26 cellular contexts compared by ENCODE assay signal in genomic region chr1:228540161-228540917, GRCh38.
"Had no signal": no experiment of that assay in that cellular context is flagged by ENCODE, and none has a peak within 500 bp of the region (broad histone marks: within the 10 kb centered on the region; RNA-seq: fewer than 3 reads in every experiment).

No MANE protein-coding gene starts in this region.

- H3K4me1 Mint-ChIP-seq: activated CD4-positive, alpha-beta memory T cell treated with anti-CD3 and anti-CD28 coated beads, Interleukin-2, amount 10 ng/mL, durations not matched to agents 7 days and 5 days; activated CD4-positive, alpha-beta T cell treated with anti-CD3 and anti-CD28 coated beads for 36 hours; activated naive CD4-positive, alpha-beta T cell treated with anti-CD3 and anti-CD28 coated beads, Interleukin-2, amount 10 ng/mL, durations not matched to agents 7 days and 5 days; activated naive CD8-positive, alpha-beta T cell treated with anti-CD3 and anti-CD28 coated beads for 36 hours; T-cell had no signal

- H3K36me3 ChIP-seq: brain microvascular endothelial cell, cardiac muscle cell, MG63 had no signal

- H3K4me3 ChIP-seq: cardiac muscle cell, MG63, SK-N-MC had no signal

- H3K27me3 Mint-ChIP-seq: activated CD4-positive, alpha-beta memory T cell treated with anti-CD3 and anti-CD28 coated beads, Interleukin-2, amount 10 ng/mL, durations not matched to agents 7 days and 5 days had no signal

- H3K27me3 ChIP-seq: brain microvascular endothelial cell, cardiac muscle cell had no signal

- DNase-seq: activated CD4-positive, alpha-beta memory T cell treated with anti-CD3 and anti-CD28 coated beads, Interleukin-2, amount 10 ng/mL, durations not matched to agents 7 days and 5 days; activated CD4-positive, alpha-beta T cell treated with anti-CD3 and anti-CD28 coated beads for 36 hours; activated CD4-positive, alpha-beta T cell treated with anti-CD3 and anti-CD28 coated beads, Interleukin-2, amount 50 U/mL, for 1 hour; activated CD4-positive, CD25-positive, alpha-beta regulatory T cell; activated gamma-delta T cell treated with Interleukin-2 at 50 U/mL for 16 hours; activated naive CD4-positive, alpha-beta T cell treated with anti-CD3 and anti-CD28 coated beads, Interleukin-2, amount 10 ng/mL, durations not matched to agents 7 days and 5 days; activated naive CD8-positive, alpha-beta T cell treated with anti-CD3 and anti-CD28 coated beads for 36 hours; activated T-cell treated with anti-CD3 and anti-CD28 coated beads for 4 hours; activated T-cell treated with anti-CD3 and anti-CD28 coated beads, Interleukin-2, amount 50 U/mL, for 72 hours; brain microvascular endothelial cell; MG63; MV-4-11; NCI-H1092 treated with DMSO at 0.1 percent for 48 hours; NCI-H1417 treated with DMSO at 0.1 percent for 48 hours; NCI-H1694; NCI-H2029; NCI-H345; NCI-H510A; NCI-H526 treated with DMSO at 0.1 percent for 48 hours; NCI-H82; T-cell; T-helper 2 cell; T1000 had no signal

- H3K36me3 Mint-ChIP-seq: activated naive CD4-positive, alpha-beta T cell treated with anti-CD3 and anti-CD28 coated beads, Interleukin-2, amount 10 ng/mL, durations not matched to agents 7 days and 5 days; activated naive CD8-positive, alpha-beta T cell treated with anti-CD3 and anti-CD28 coated beads for 36 hours had no signal

- H3K4me3 Mint-ChIP-seq: activated CD4-positive, alpha-beta memory T cell treated with anti-CD3 and anti-CD28 coated beads, Interleukin-2, amount 10 ng/mL, durations not matched to agents 7 days and 5 days; activated CD4-positive, alpha-beta T cell treated with anti-CD3 and anti-CD28 coated beads for 36 hours; activated naive CD4-positive, alpha-beta T cell treated with anti-CD3 and anti-CD28 coated beads, Interleukin-2, amount 10 ng/mL, durations not matched to agents 7 days and 5 days; activated naive CD8-positive, alpha-beta T cell treated with anti-CD3 and anti-CD28 coated beads for 36 hours; activated T-cell treated with anti-CD3 and anti-CD28 coated beads, Interleukin-2, amount 50 U/mL, for 72 hours; T-cell had no signal

- H3K27ac ChIP-seq: brain microvascular endothelial cell, cardiac muscle cell, SK-N-MC had no signal

- ATAC-seq: activated CD4-positive, alpha-beta T cell treated with anti-CD3 and anti-CD28 coated beads for 36 hours; activated T-cell treated with anti-CD3 and anti-CD28 coated beads, Interleukin-2, amount 50 U/mL, for 72 hours; T-cell had no signal

- H3K9me3 ChIP-seq: MG63 had no signal

- H3K27ac Mint-ChIP-seq: activated CD4-positive, alpha-beta memory T cell treated with anti-CD3 and anti-CD28 coated beads, Interleukin-2, amount 10 ng/mL, durations not matched to agents 7 days and 5 days; activated CD4-positive, alpha-beta T cell treated with anti-CD3 and anti-CD28 coated beads for 36 hours; activated naive CD4-positive, alpha-beta T cell treated with anti-CD3 and anti-CD28 coated beads, Interleukin-2, amount 10 ng/mL, durations not matched to agents 7 days and 5 days; activated naive CD8-positive, alpha-beta T cell treated with anti-CD3 and anti-CD28 coated beads for 36 hours; activated T-cell treated with anti-CD3 and anti-CD28 coated beads, Interleukin-2, amount 50 U/mL, for 72 hours; activated T-helper 2 cell treated with anti-CD3 and anti-CD28 coated beads, Interferon-gamma antibody, Interleukin-2, Interleukin-4, amounts not matched to agents 10 μg/mL and 5 μg/mL and 100 μg/mL, durations not matched to agents 14 hours and 24 hours and 36 hours; T-cell had no signal
